8 cellular contexts compared by ENCODE assay signal in genomic region chr5:31581498-31582099, GRCh38. TPM values are rescaled to one million over a fixed set of nuclear protein-coding genes. Genes with fewer than 3 reads are reported as not detected.
DNase-seq lines count a peak whose midpoint lies in the region; ATAC-seq, FAIRE-seq and TF ChIP-seq lines count a peak whose summit lies in the region.

No MANE protein-coding gene starts in this region.

- no peak overlapping the region for H3K4me2 ChIP-seq in KMS-11

- H4K20me1 ChIP-seq in KMS-11 (ENCODE audit: insufficient read depth), result no peaks in the 10 kb centered on the region

- no peak overlapping the region for H3K4me3 ChIP-seq in KMS-11 (IDR thresholded peaks at IDR 0.05; ENCODE audit: insufficient read depth, low read depth, low read length)
- no peak overlapping the region for H3K4me3 ChIP-seq in fibroblast of pulmonary artery (replicated peaks; ENCODE audit: low read depth, low read length)

- H3K79me2 ChIP-seq in KMS-11 (ENCODE audit: insufficient read depth, low read depth), result no peaks in the 10 kb centered on the region

- DNase-seq in D721Med (ENCODE audit: insufficient read length, low spot score) (no peak), SHP77 treated with DMSO at 0.1 percent for 48 hours (lab: John Stamatoyannopoulos, UW) (peak; percentile 31), fibroblast of pulmonary artery (ENCODE audit: low read depth) (peak; percentile 70), sciatic nerve (ENCODE audit: low spot score) (no peak), GM19240 (ENCODE audit: insufficient read length, low spot score) (no peak), UCSD-AML1 (lab: John Stamatoyannopoulos, UW; ENCODE audit: unreplicated experiment) (no peak)

- no peak overlapping the region for H3K9ac ChIP-seq in KMS-11

- ATAC-seq in sciatic nerve (peak; percentile 20), GM19328 (IDR thresholded peaks at IDR 0.05; ENCODE audit: unreplicated experiment) (no peak)

- intact Hi-C loops in sciatic nerve (cut with DNase I), result no loop called here

- H3K27ac ChIP-seq in KMS-11, result no peak overlapping the region

- no peaks in the 10 kb centered on the region for H3K36me3 ChIP-seq in KMS-11 (ENCODE audit: insufficient read depth)

- no peaks in the 10 kb centered on the region for H3K27me3 ChIP-seq in KMS-11 (ENCODE audit: insufficient read depth, low read depth)

- FAIRE-seq in D721Med (lab: Jason Lieb, UNC), result no peak

- H2AFZ ChIP-seq in KMS-11 (ENCODE audit: low read depth), result no peak overlapping the region

- H3K4me1 ChIP-seq in KMS-11 (ENCODE audit: low read depth, poor library complexity, severe bottlenecking), result no peaks in the 10 kb centered on the region

- TF ChIP-seq CTCF in D721Med (IDR thresholded peaks at IDR 0.05; ENCODE audit: insufficient read depth, missing control alignments) (peak; percentile 64), KMS-11 (conservative IDR thresholded peaks at IDR 0.05; ENCODE audit: low read depth, low read length) (peak; percentile 87), fibroblast of pulmonary artery (IDR thresholded peaks at IDR 0.05; ENCODE audit: low read length, missing control alignments) (peak; percentile 36)

RNA-seq across cellular contexts. Expression of gene C5orf22, which starts 49.5 kb away (rescaled TPM):
- 19.7 TPM for total RNA-seq in sciatic nerve

RNA-seq across cellular contexts. Expression of gene DROSHA, which starts 49.7 kb away (rescaled TPM):
- total RNA-seq in sciatic nerve, result 69.8 TPM

RNA-seq across cellular contexts. Expression of gene PDZD2, which starts 57.3 kb away (rescaled TPM):
- total RNA-seq in sciatic nerve, result 105 TPM

Comparison
In these comparisons a context has a peak if more than half of its experiments do, and no peak if none do; other contexts are left out.
1. DNase-seq: peak in SHP77 treated with DMSO at 0.1 percent for 48 hours (single experiment) and fibroblast of pulmonary artery (single experiment); none in D721Med (single experiment), sciatic nerve (single experiment), GM19240 (single experiment) and UCSD-AML1 (single experiment).
2. CTCF ChIP-seq: peak in every context shown above with its lines; median percentile 87 in KMS-11; 64 in D721Med; 36 in fibroblast of pulmonary artery.